7 cellular contexts compared by ENCODE assay signal in genomic region chr7:143385891-143386781, GRCh38. TPM values are rescaled to one million over a fixed set of nuclear protein-coding genes. Genes with fewer than 3 reads are reported as not detected.
DNase-seq lines count a peak whose midpoint lies in the region; ATAC-seq and TF ChIP-seq lines count a peak whose summit lies in the region.

No MANE protein-coding gene starts in this region.

- H3K36me3 ChIP-seq in HAP-1 (replicated peaks) = peaks cover 47% of the 10 kb centered on the region

- ATAC-seq in GM21786 (IDR thresholded peaks at IDR 0.05; ENCODE audit: unreplicated experiment) (peak; percentile 47), SK-N-SH treated with all-trans-retinoic acid at 6 μM for 48 hours (no peak), Right ventricle myocardium superior (ENCODE audit: poor library complexity) (peak; percentile 9), GM21529 (IDR thresholded peaks at IDR 0.05; ENCODE audit: unreplicated experiment) (no peak)
- ATAC-seq in stimulated activated naive B cell treated with anti-CD40 and anti-IgM and Interleukin-4, amounts not matched to agents 10 μg/mL and 1 μg/mL and 100 μg/mL, for 72 hours (replicated peaks) = peak; percentile 45 to 54

- H3K9me3 ChIP-seq in HAP-1 = no peaks in the 10 kb centered on the region

- DNase-seq in Right ventricle myocardium superior (peak; percentile 58), HAP-1 (ENCODE audit: low spot score in 2 of 2) (no peak), HuH-7.5 (ENCODE audit: low spot score) (no peak)
- no peak for DNase-seq in stimulated activated naive B cell treated with anti-CD40 and anti-IgM and Interleukin-4, amounts not matched to agents 10 μg/mL and 1 μg/mL and 100 μg/mL, for 72 hours

- H3K4me3 ChIP-seq in HAP-1 = no peak overlapping the region

- no peaks in the 10 kb centered on the region for H3K27me3 ChIP-seq in HAP-1 (ENCODE audit: low read depth)

- H3K4me1 ChIP-seq in HAP-1 = peaks cover 9% of the 10 kb centered on the region

- intact Hi-C loops in Right ventricle myocardium superior (cut with DNase I) = loop anchor here (10.0 kb wide), 1 partner anchor 101 kb away; the partner anchor contains the start of genes CASP2 and TMEM139

- H3K4me3 Mint-ChIP-seq in stimulated activated naive B cell treated with anti-CD40 and anti-IgM and Interleukin-4, amounts not matched to agents 10 μg/mL and 1 μg/mL and 100 μg/mL, for 72 hours = no peak overlapping the region

- no peaks in the 10 kb centered on the region for H3K9me3 Mint-ChIP-seq in stimulated activated naive B cell treated with anti-CD40 and anti-IgM and Interleukin-4, amounts not matched to agents 10 μg/mL and 1 μg/mL and 100 μg/mL, for 72 hours

- in situ Hi-C loops in HAP-1 (cut with MboI; ENCODE audit: low sequenced_read_pairs) = no loop called here

- peaks cover 5 to 14% of the 10 kb centered on the region in 2 donors for H3K4me1 Mint-ChIP-seq in stimulated activated naive B cell treated with anti-CD40 and anti-IgM and Interleukin-4, amounts not matched to agents 10 μg/mL and 1 μg/mL and 100 μg/mL, for 72 hours

- H3K27ac Mint-ChIP-seq in stimulated activated naive B cell treated with anti-CD40 and anti-IgM and Interleukin-4, amounts not matched to agents 10 μg/mL and 1 μg/mL and 100 μg/mL, for 72 hours = no peak overlapping the region

- no peaks in the 10 kb centered on the region for H3K27me3 Mint-ChIP-seq in stimulated activated naive B cell treated with anti-CD40 and anti-IgM and Interleukin-4, amounts not matched to agents 10 μg/mL and 1 μg/mL and 100 μg/mL, for 72 hours

- H3K36me3 Mint-ChIP-seq in stimulated activated naive B cell treated with anti-CD40 and anti-IgM and Interleukin-4, amounts not matched to agents 10 μg/mL and 1 μg/mL and 100 μg/mL, for 72 hours = peaks cover 12 to 19% of the 10 kb centered on the region in 2 donors

TF ChIP-seq in SK-N-SH treated with all-trans-retinoic acid at 6 μM for 48 hours, 23 proteins besides CTCF, POLR2A, EP300 and RAD21:
- TF ChIP-seq SNAI2 (CRISPR knock-in tag; IDR thresholded peaks at IDR 0.05) = no peak
- peak; percentile 54; the same call in 1 of the 2 replicates for TF ChIP-seq PATZ1 (CRISPR knock-in tag; IDR thresholded peaks at IDR 0.05; ENCODE audit: borderline replicate concordance)
- TF ChIP-seq RARB (CRISPR knock-in tag; IDR thresholded peaks at IDR 0.05) = peak; percentile 62; the same call in 1 of the 2 replicates
- no peak for TF ChIP-seq ZNF565 (CRISPR knock-in tag; conservative IDR thresholded peaks at IDR 0.05; ENCODE audit: low read depth)

RNA-seq across cellular contexts. Expression of gene ZYX, which starts 5.0 kb away (rescaled TPM):
- 69.8 TPM for total RNA-seq in Right ventricle myocardium superior

RNA-seq across cellular contexts. Expression of gene EPHA1, which starts 22.5 kb away (rescaled TPM):
- 0.08 TPM for total RNA-seq in Right ventricle myocardium superior

RNA-seq across cellular contexts. Expression of gene FAM131B, which starts 23.6 kb away (rescaled TPM):
- total RNA-seq in Right ventricle myocardium superior = 0.59 TPM

RNA-seq across cellular contexts. Expression of gene TAS2R60, which starts 57.1 kb away (rescaled TPM):
- total RNA-seq in Right ventricle myocardium superior = not detected

Comparison
In these comparisons a context has a peak if more than half of its experiments do, and no peak if none do; other contexts are left out.
1. ATAC-seq: peak in GM21786 (single experiment), Right ventricle myocardium superior (single experiment) and stimulated activated naive B cell treated with anti-CD40 and anti-IgM and Interleukin-4, amounts not matched to agents 10 μg/mL and 1 μg/mL and 100 μg/mL, for 72 hours (2 of 2); none in SK-N-SH treated with all-trans-retinoic acid at 6 μM for 48 hours (single experiment) and GM21529 (single experiment).